In genomic region chr1:212567676-212568075, GRCh38 we compare ENCODE assay signal across 9 cellular contexts. TPM values are rescaled to one million over a fixed set of nuclear protein-coding genes. Genes with fewer than 3 reads are reported as not detected.
DNase-seq lines count a peak whose midpoint lies in the region; ATAC-seq and TF ChIP-seq lines count a peak whose summit lies in the region.
"Had no signal": no experiment of that assay in that cellular context is flagged by ENCODE, and none has a peak within 500 bp of the region (broad histone marks: within the 10 kb centered on the region; RNA-seq: fewer than 3 reads in every experiment).

No MANE protein-coding gene starts in this region.

- no peak for DNase-seq in GM23248
- DNase-seq in PC-9: no peak
- no peak for DNase-seq in esophagus muscularis mucosa (ENCODE audit: extremely low spot score)
- no peak for DNase-seq in gastrocnemius medialis
- no peak for DNase-seq in T-helper 9 cell

- H3F3A ChIP-seq in GM23248 (ENCODE audit: insufficient read depth) (peaks cover 3% of the 10 kb centered on the region; the same call in 1 of the 2 replicates), PC-9 (ENCODE audit: insufficient read depth, low read depth) (peaks cover 16% of the 10 kb centered on the region)

- peaks cover 6% of the 10 kb centered on the region for H3K4me1 ChIP-seq in GM23248 (ENCODE audit: insufficient read depth)
- H3K4me1 ChIP-seq in PC-9 (replicated peaks; ENCODE audit: insufficient read depth): peaks cover 21% of the 10 kb centered on the region
- peaks cover 9 to 19% (median 16%) of the 10 kb centered on the region in 4 donors for H3K4me1 ChIP-seq in esophagus muscularis mucosa
- peaks cover 7 to 13% of the 10 kb centered on the region in 2 donors for H3K4me1 ChIP-seq in gastrocnemius medialis

- H3K27ac ChIP-seq in GM23248 (no peak overlapping the region), PC-9 (no peak overlapping the region; the same call in 1 of the 2 replicates), esophagus muscularis mucosa (replicated peaks in 1 of 4) (peak overlapping the region; percentile 75 to 84 (median 80)), gastrocnemius medialis (peak overlapping the region in 3 of 4 donors; percentile 70 to 84 (median 76))
- H3K27ac ChIP-seq: RWPE1 had no signal

- ATAC-seq in gastrocnemius medialis (no peak), GM18511 (IDR thresholded peaks at IDR 0.05; ENCODE audit: unreplicated experiment) (no peak), GM18858 (IDR thresholded peaks at IDR 0.05; ENCODE audit: unreplicated experiment) (no peak)

- H3K27me3 ChIP-seq in GM23248 (replicated peaks; ENCODE audit: insufficient read depth): peaks cover 30% of the 10 kb centered on the region
- no peaks in the 10 kb centered on the region for H3K27me3 ChIP-seq in PC-9 (ENCODE audit: insufficient read depth, low read depth)
- H3K27me3 ChIP-seq in esophagus muscularis mucosa: no peaks in the 10 kb centered on the region
- no peaks in the 10 kb centered on the region for H3K27me3 ChIP-seq in gastrocnemius medialis
- H3K27me3 ChIP-seq: suprapubic skin had no signal

- 49 to 50% methylated on average over 2 of the region's 2 CpGs for WGBS in GM23248 (ENCODE audit: low coverage in 1 of 2, low lambda C conversion rate in 2 of 2, missing lambda C conversion rate in 2 of 2), 2 experiments
- 60% methylated on average over 2 of the region's 2 CpGs for WGBS in esophagus muscularis mucosa

- H3K4me2 ChIP-seq in GM23248 (ENCODE audit: unreplicated experiment) (peak overlapping the region; percentile 93), PC-9 (peak overlapping the region; percentile 86)

- peak overlapping the region; percentile 71; the same call in 1 of the 2 replicates for H3K4me3 ChIP-seq in GM23248
- no peak overlapping the region for H3K4me3 ChIP-seq in PC-9
- H3K4me3 ChIP-seq in esophagus muscularis mucosa: peak overlapping the region in 1 of 4 donors; percentile 59
- peak overlapping the region in 2 of 4 donors; percentile 59 to 62 for H3K4me3 ChIP-seq in gastrocnemius medialis

- H3K9ac ChIP-seq in GM23248: peak overlapping the region; percentile 59; the same call in 1 of the 2 replicates

- in situ Hi-C loops in GM23248 (cut with MboI): no loop called here
- in situ Hi-C loops in gastrocnemius medialis (cut with MboI; ENCODE audit: low sequenced_read_pairs in 4 of 4): no loop called here

- POLR2A ChIA-PET in PC-9 (lab: Charles Lee; ENCODE audit: unreplicated experiment): no interaction called here

- no peak for TF ChIP-seq EP300 in esophagus muscularis mucosa (IDR thresholded peaks at IDR 0.05)

- BruUV-seq in PC-9 (replicated peaks; lab: Mats Ljungman, UMichigan): no TSS peak

- H2AFZ ChIP-seq in GM23248: no peak overlapping the region
- no peak overlapping the region for H2AFZ ChIP-seq in PC-9

- H3K9me3 ChIP-seq in GM23248 (ENCODE audit: low read depth) (no peaks in the 10 kb centered on the region), PC-9 (ENCODE audit: insufficient read depth, low read depth) (no peaks in the 10 kb centered on the region), esophagus muscularis mucosa (peaks cover 0 to 2% (median 0%) of the 10 kb centered on the region in 4 donors), gastrocnemius medialis (no peaks in the 10 kb centered on the region)
- H3K9me3 ChIP-seq: suprapubic skin had no signal

- H3K79me2 ChIP-seq in GM23248 (ENCODE audit: insufficient read depth) (no peaks in the 10 kb centered on the region), PC-9 (ENCODE audit: low read depth) (no peaks in the 10 kb centered on the region)

- H3K36me3 ChIP-seq in GM23248 (ENCODE audit: low read depth) (no peaks in the 10 kb centered on the region), PC-9 (ENCODE audit: low read depth) (no peaks in the 10 kb centered on the region), esophagus muscularis mucosa (no peaks in the 10 kb centered on the region), gastrocnemius medialis (no peaks in the 10 kb centered on the region)
- H3K36me3 ChIP-seq: suprapubic skin had no signal

- H4K20me1 ChIP-seq in GM23248 (ENCODE audit: insufficient read depth): no peaks in the 10 kb centered on the region
- H4K20me1 ChIP-seq in PC-9 (ENCODE audit: insufficient read depth): no peaks in the 10 kb centered on the region

- intact Hi-C loops in PC-9 (cut with micrococcal nuclease; ENCODE audit: unreplicated experiment): loop anchor here (2.0 kb wide), 1 partner anchor 29 kb away; no protein-coding TSS in a partner anchor
- intact Hi-C loops in esophagus muscularis mucosa (cut with DNase I): loop anchor here (5.0 kb wide), 1 partner anchor 40 kb away; the partner anchor contains the start of gene ATF3
- intact Hi-C loops in gastrocnemius medialis (cut with DNase I; ENCODE audit: low total_unique reads): loop anchor here (2.0 kb wide), 1 partner anchor 41 kb away; the partner anchor contains the start of gene ATF3

- no peaks in the 10 kb centered on the region for H3K9me2 ChIP-seq in GM23248 (ENCODE audit: insufficient read depth)
- H3K9me2 ChIP-seq in PC-9 (ENCODE audit: insufficient read depth): no peaks in the 10 kb centered on the region

- CTCF ChIA-PET in PC-9 (lab: Charles Lee): interaction anchor here (0.6 kb wide), 2 partner anchors 42 to 250 kb away, joined by 3 to 5 read pairs; no protein-coding TSS in a partner anchor

- TF ChIP-seq POLR2A in esophagus muscularis mucosa (IDR thresholded peaks at IDR 0.05; ENCODE audit: low read depth) (no peak), gastrocnemius medialis (IDR thresholded peaks at IDR 0.05) (no peak)

- no peak for TF ChIP-seq CTCF in PC-9 (conservative IDR thresholded peaks at IDR 0.05)
- TF ChIP-seq CTCF in esophagus muscularis mucosa (IDR thresholded peaks at IDR 0.05): no peak
- no peak for TF ChIP-seq CTCF in gastrocnemius medialis (IDR thresholded peaks at IDR 0.05 in 4 of 5, conservative IDR thresholded peaks at IDR 0.05 in 1 of 5)

RNA-seq across cellular contexts. Expression of gene ATF3, which starts 40.9 kb away (rescaled TPM):
- 0.86 and 4.9 TPM in 2 replicates for total RNA-seq in GM23248 (2014; rRNA removed; shearing (Covaris generic))
- 1.5 and 1.7 TPM in 2 replicates for polyA plus RNA-seq in GM23248 (2016; fragmentation: Nextera tagmentation; extraction: Ambion mirVana)
- 10.2 and 10.8 TPM in 2 replicates for total RNA-seq in PC-9 (2021)
- 10 to 100 TPM in 1 of 4 donors, 1 to 10 TPM in 3; 2.9 to 29.7 (median 3.7) TPM for total RNA-seq in esophagus muscularis mucosa
- total RNA-seq in gastrocnemius medialis: 1 to 10 TPM; 1.9 to 7.4 (median 7.2) TPM

Comparison
In these comparisons a context has a peak if more than half of its experiments do, and no peak if none do; other contexts are left out.
1. H3K27ac ChIP-seq: peak in esophagus muscularis mucosa (4 of 4) and gastrocnemius medialis (3 of 4); none in GM23248 (single experiment) and PC-9 (single experiment).